7 cellular contexts compared by ENCODE assay signal in genomic region chr4:1869530-1870327, GRCh38. TPM values are rescaled to one million over a fixed set of nuclear protein-coding genes. Genes with fewer than 3 reads are reported as not detected.
A peak's percentile ranks its signal among the peaks of the same experiment; 100 is the strongest.
DNase-seq lines count a peak whose midpoint lies in the region; ATAC-seq, FAIRE-seq and TF ChIP-seq lines count a peak whose summit lies in the region.

No MANE protein-coding gene starts in this region.

- peak overlapping the region; percentile 82 for H3K4me3 Mint-ChIP-seq in activated T-helper 2 cell treated with anti-CD3 and anti-CD28 coated beads, Interferon-gamma antibody, Interleukin-2, Interleukin-4, amounts not matched to agents 10 μg/mL and 5 μg/mL and 100 μg/mL, durations not matched to agents 14 hours and 24 hours and 36 hours (ENCODE audit: low read depth)

- H3K27ac Mint-ChIP-seq in activated T-helper 2 cell treated with anti-CD3 and anti-CD28 coated beads, Interferon-gamma antibody, Interleukin-2, Interleukin-4, amounts not matched to agents 10 μg/mL and 5 μg/mL and 100 μg/mL, durations not matched to agents 14 hours and 24 hours and 36 hours: peak overlapping the region; percentile 86

- no peaks in the 10 kb centered on the region for H3K9me3 Mint-ChIP-seq in activated T-helper 2 cell treated with anti-CD3 and anti-CD28 coated beads, Interferon-gamma antibody, Interleukin-2, Interleukin-4, amounts not matched to agents 10 μg/mL and 5 μg/mL and 100 μg/mL, durations not matched to agents 14 hours and 24 hours and 36 hours

- intact Hi-C loops in activated T-helper 2 cell treated with anti-CD3 and anti-CD28 coated beads, Interferon-gamma antibody, Interleukin-2, Interleukin-4, amounts not matched to agents 10 μg/mL and 5 μg/mL and 100 μg/mL, durations not matched to agents 14 hours and 24 hours and 36 hours (cut with micrococcal nuclease): loop anchor here (1.0 to 5.0 kb wide), 3 partner anchors 13 to 543 kb away; partner anchors contain the start of genes LETM1, TACC3 and TMEM129
- intact Hi-C loops in kidney (cut with DNase I): no loop called here
- intact Hi-C loops in thyroid gland (cut with DNase I): no loop called here

- peak overlapping the region; percentile 11 to 56 for H3K9ac ChIP-seq in kidney (ENCODE audit: low read length in 2 of 2)

- TF ChIP-seq POLR2A in thyroid gland (IDR thresholded peaks at IDR 0.05): no peak

- DNase-seq in activated T-helper 2 cell treated with anti-CD3 and anti-CD28 coated beads, Interferon-gamma antibody, Interleukin-2, Interleukin-4, amounts not matched to agents 10 μg/mL and 5 μg/mL and 100 μg/mL, durations not matched to agents 14 hours and 24 hours and 36 hours (ENCODE audit: low spot score): no peak
- DNase-seq in kidney: peak; percentile 40
- no peak for DNase-seq in thyroid gland
- no peak for DNase-seq in stimulated activated CD4-positive, alpha-beta T cell treated with anti-CD3 and anti-CD28 coated beads, Interleukin-2, amount 100 ng/mL, for 48 hours
- DNase-seq in NCI-H1105 (lab: John Stamatoyannopoulos, UW): no peak

- H3K4me1 Mint-ChIP-seq in activated T-helper 2 cell treated with anti-CD3 and anti-CD28 coated beads, Interferon-gamma antibody, Interleukin-2, Interleukin-4, amounts not matched to agents 10 μg/mL and 5 μg/mL and 100 μg/mL, durations not matched to agents 14 hours and 24 hours and 36 hours (ENCODE audit: low read depth): peaks cover 25% of the 10 kb centered on the region

- no peak for FAIRE-seq in kidney (lab: Jason Lieb, UNC)

- TF ChIP-seq CTCF in kidney (IDR thresholded peaks at IDR 0.05; ENCODE audit: borderline replicate concordance, extremely low read depth, insufficient read depth): no peak
- TF ChIP-seq CTCF in thyroid gland (IDR thresholded peaks at IDR 0.05): no peak

- ATAC-seq in GM19023 (IDR thresholded peaks at IDR 0.05; ENCODE audit: unreplicated experiment) (peak; percentile 11), HG02981 (IDR thresholded peaks at IDR 0.05; ENCODE audit: unreplicated experiment) (peak; percentile 5)

- H3K27me3 Mint-ChIP-seq in activated T-helper 2 cell treated with anti-CD3 and anti-CD28 coated beads, Interferon-gamma antibody, Interleukin-2, Interleukin-4, amounts not matched to agents 10 μg/mL and 5 μg/mL and 100 μg/mL, durations not matched to agents 14 hours and 24 hours and 36 hours (ENCODE audit: low read depth): no peaks in the 10 kb centered on the region

- H3K36me3 Mint-ChIP-seq in activated T-helper 2 cell treated with anti-CD3 and anti-CD28 coated beads, Interferon-gamma antibody, Interleukin-2, Interleukin-4, amounts not matched to agents 10 μg/mL and 5 μg/mL and 100 μg/mL, durations not matched to agents 14 hours and 24 hours and 36 hours (ENCODE audit: low read depth): peaks cover 15% of the 10 kb centered on the region

- H3K4me3 ChIP-seq in kidney (ENCODE audit: low read length in 2 of 2): peak overlapping the region; percentile 59 to 74
- H3K4me3 ChIP-seq in thyroid gland (replicated peaks in 1 of 3): peak overlapping the region; percentile 65 to 83 (median 76)

- H3K27me3 ChIP-seq in thyroid gland: no peaks in the 10 kb centered on the region

- H3K4me1 ChIP-seq in kidney (ENCODE audit: control insufficient read depth in 1 of 2, insufficient read depth in 1 of 2, low read depth in 1 of 2, low read length in 2 of 2): peaks cover 0 to 18% of the 10 kb centered on the region in 2 donors
- peaks cover 19 to 20% of the 10 kb centered on the region in 2 donors for H3K4me1 ChIP-seq in thyroid gland

- 51 to 64% methylated on average over 15 to 19 of the region's 19 CpGs for WGBS in thyroid gland, 2 donors

- no peaks in the 10 kb centered on the region for H3K36me3 ChIP-seq in kidney (ENCODE audit: control insufficient read depth in 1 of 2, insufficient read depth in 2 of 2, low read length in 2 of 2)
- H3K36me3 ChIP-seq in thyroid gland: no peaks in the 10 kb centered on the region

- H3K27ac ChIP-seq in kidney (ENCODE audit: low read depth in 2 of 2, low read length in 2 of 2) (peak overlapping the region; percentile 95 to 96), thyroid gland (peak overlapping the region; percentile 89 to 99 (median 94))

- H3K9me3 ChIP-seq in kidney (ENCODE audit: control insufficient read depth in 1 of 2, low read length in 2 of 2) (no peaks in the 10 kb centered on the region), thyroid gland (no peaks in the 10 kb centered on the region)

RNA-seq across cellular contexts. Expression of gene NSD2, which starts 1.5 kb away (rescaled TPM):
- 208 and 214 TPM in 2 replicates for total RNA-seq in activated T-helper 2 cell treated with anti-CD3 and anti-CD28 coated beads, Interferon-gamma antibody, Interleukin-2, Interleukin-4, amounts not matched to agents 10 μg/mL and 5 μg/mL and 100 μg/mL, durations not matched to agents 14 hours and 24 hours and 36 hours
- total RNA-seq in kidney: 51.2 TPM
- 5.5 TPM for polyA plus RNA-seq in kidney (ENCODE audit: insufficient read depth, low read depth, low replicate concordance)
- 10 to 100 TPM; 30.9 to 63.7 (median 40.3) TPM for total RNA-seq in thyroid gland

RNA-seq across cellular contexts. Expression of gene LETM1, which starts 13.8 kb away (rescaled TPM):
- total RNA-seq in activated T-helper 2 cell treated with anti-CD3 and anti-CD28 coated beads, Interferon-gamma antibody, Interleukin-2, Interleukin-4, amounts not matched to agents 10 μg/mL and 5 μg/mL and 100 μg/mL, durations not matched to agents 14 hours and 24 hours and 36 hours: 76.6 and 78.6 TPM in 2 replicates
- total RNA-seq in kidney (46.4 TPM), thyroid gland (10 to 100 TPM; 30.1 to 58.4 (median 49.0) TPM)
- 20.0 TPM for polyA plus RNA-seq in kidney (ENCODE audit: insufficient read depth, low read depth, low replicate concordance)
